In genomic region chr6:149026530-149026942, GRCh38 we compare ENCODE assay signal across 8 cellular contexts.
DNase-seq lines count a peak whose midpoint lies in the region; ATAC-seq and TF ChIP-seq lines count a peak whose summit lies in the region.

No MANE protein-coding gene starts in this region.

- H3K4me3 ChIP-seq in kidney epithelial cell (ENCODE audit: low read depth, low read length), result no peak overlapping the region
- H3K4me3 ChIP-seq in effector memory CD4-positive, alpha-beta T cell (ENCODE audit: insufficient read depth, low read depth, low read length, poor library complexity, severe bottlenecking), result no peak overlapping the region

- no peaks in the 10 kb centered on the region for H3K36me3 ChIP-seq in kidney epithelial cell (ENCODE audit: control insufficient read depth, insufficient read depth, low read length)
- H3K36me3 ChIP-seq in effector memory CD4-positive, alpha-beta T cell (ENCODE audit: control insufficient read depth, insufficient read depth, low read length), result no peaks in the 10 kb centered on the region

- TF ChIP-seq CTCF in GM13976 (IDR thresholded peaks at IDR 0.05; ENCODE audit: borderline replicate concordance, control extremely low read depth, extremely low read depth, insufficient read depth, missing control alignments), result peak; percentile 27
- TF ChIP-seq CTCF in kidney epithelial cell (IDR thresholded peaks at IDR 0.05; ENCODE audit: insufficient read depth, low read length, poor library complexity, severe bottlenecking), result peak; percentile 48

- H3K4me1 Mint-ChIP-seq in activated naive CD8-positive, alpha-beta T cell treated with anti-CD3 and anti-CD28 coated beads, Interleukin-2, amount 50 U/mL, for 24 hours, result peaks cover 29% of the 10 kb centered on the region

- no peaks in the 10 kb centered on the region for H3K9me3 Mint-ChIP-seq in activated naive CD8-positive, alpha-beta T cell treated with anti-CD3 and anti-CD28 coated beads, Interleukin-2, amount 50 U/mL, for 24 hours

- no peak overlapping the region for H3K27ac ChIP-seq in effector memory CD4-positive, alpha-beta T cell (ENCODE audit: insufficient read depth, low read length, poor library complexity, severe bottlenecking)

- H3K27me3 ChIP-seq in kidney epithelial cell (ENCODE audit: control insufficient read depth, insufficient read depth, low read length), result no peaks in the 10 kb centered on the region
- H3K27me3 ChIP-seq in effector memory CD4-positive, alpha-beta T cell (replicated peaks; ENCODE audit: control insufficient read depth, insufficient read depth, low read length, poor library complexity, severe bottlenecking), result no peaks in the 10 kb centered on the region

- no peak for ATAC-seq in activated naive CD8-positive, alpha-beta T cell treated with anti-CD3 and anti-CD28 coated beads, Interleukin-2, amount 50 U/mL, for 24 hours
- ATAC-seq in GM18858 (IDR thresholded peaks at IDR 0.05; ENCODE audit: unreplicated experiment), result no peak

- no peaks in the 10 kb centered on the region for H3K9me3 ChIP-seq in effector memory CD4-positive, alpha-beta T cell (ENCODE audit: control insufficient read depth, low read length)

- DNase-seq in ACHN (peak; percentile 66), GM13976 (ENCODE audit: low spot score) (no peak), NCI-H524 treated with DMSO at 0.1 percent for 48 hours (lab: John Stamatoyannopoulos, UW) (peak; percentile 46), kidney epithelial cell (ENCODE audit: low read depth) (no peak), germinal center (ENCODE audit: low spot score) (no peak)
- peak; percentile 49 for DNase-seq in activated naive CD8-positive, alpha-beta T cell treated with anti-CD3 and anti-CD28 coated beads, Interleukin-2, amount 50 U/mL, for 24 hours
- no peak for DNase-seq in effector memory CD4-positive, alpha-beta T cell

- in situ Hi-C loops in ACHN (cut with HindIII; ENCODE audit: low pct_ligation_motif_present, low pct_unique_long_range_greater_than_20kb, low sequenced_read_pairs), result no loop called here
- in situ Hi-C loops in GM13976 (cut with MboI; ENCODE audit: low sequenced_read_pairs, unreplicated experiment), result no loop called here

- no peaks in the 10 kb centered on the region for H3K27me3 Mint-ChIP-seq in activated naive CD8-positive, alpha-beta T cell treated with anti-CD3 and anti-CD28 coated beads, Interleukin-2, amount 50 U/mL, for 24 hours

- H3K4me3 Mint-ChIP-seq in activated naive CD8-positive, alpha-beta T cell treated with anti-CD3 and anti-CD28 coated beads, Interleukin-2, amount 50 U/mL, for 24 hours, result no peak overlapping the region

- no peak overlapping the region for H3K27ac Mint-ChIP-seq in activated naive CD8-positive, alpha-beta T cell treated with anti-CD3 and anti-CD28 coated beads, Interleukin-2, amount 50 U/mL, for 24 hours

- H3K4me1 ChIP-seq in effector memory CD4-positive, alpha-beta T cell (ENCODE audit: control insufficient read depth, insufficient read depth, low read length, poor library complexity, severe bottlenecking), result peaks cover 10% of the 10 kb centered on the region

- H3K36me3 Mint-ChIP-seq in activated naive CD8-positive, alpha-beta T cell treated with anti-CD3 and anti-CD28 coated beads, Interleukin-2, amount 50 U/mL, for 24 hours (ENCODE audit: low read depth), result peaks cover 8% of the 10 kb centered on the region

Comparison
In these comparisons a context has a peak if more than half of its experiments do, and no peak if none do; other contexts are left out.
1. DNase-seq: peak in ACHN (single experiment), NCI-H524 treated with DMSO at 0.1 percent for 48 hours (single experiment) and activated naive CD8-positive, alpha-beta T cell treated with anti-CD3 and anti-CD28 coated beads, Interleukin-2, amount 50 U/mL, for 24 hours (single experiment); none in GM13976 (single experiment), kidney epithelial cell (single experiment), effector memory CD4-positive, alpha-beta T cell (0 of 3) and germinal center (single experiment).